10 cellular contexts compared by ENCODE assay signal in the genomic region with DNA sequence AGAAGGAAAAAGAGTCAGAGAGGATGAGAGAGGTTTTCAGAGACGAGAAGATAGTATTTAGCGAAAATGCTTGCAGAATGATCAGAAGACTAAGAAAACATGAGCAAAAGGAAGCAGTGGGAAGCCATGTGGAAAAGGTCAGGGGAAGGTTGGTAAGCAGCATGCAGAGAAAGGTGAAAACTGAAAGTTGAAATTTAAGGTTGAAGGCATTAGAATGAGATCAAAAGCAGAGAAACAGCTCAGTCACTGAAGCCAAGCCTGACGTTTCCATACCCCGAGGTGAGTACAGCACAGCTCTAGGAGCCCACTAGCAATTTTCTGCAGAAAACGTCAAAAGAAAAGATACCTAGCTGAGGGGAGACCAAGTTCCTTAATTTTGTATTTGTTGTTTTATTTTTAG. TPM values are rescaled to one million over a fixed set of nuclear protein-coding genes. Genes with fewer than 3 reads are reported as not detected.
DNase-seq lines count a peak whose midpoint lies in the region; ATAC-seq and TF ChIP-seq lines count a peak whose summit lies in the region.
"Had no signal": no experiment of that assay in that cellular context is flagged by ENCODE, and none has a peak within 500 bp of the region (broad histone marks: within the 10 kb centered on the region; RNA-seq: fewer than 3 reads in every experiment).

No MANE protein-coding gene starts in this region.

- no peak overlapping the region for H4K91ac ChIP-seq in mesenchymal stem cell (ENCODE audit: low read length)

- no peak overlapping the region for H3K4me3 Mint-ChIP-seq in WTC11
- H3K4me3 Mint-ChIP-seq: mesothelial cell of epicardium had no signal

- peak overlapping the region; percentile 7 for H4K8ac ChIP-seq in mesenchymal stem cell (ENCODE audit: low read length)

- WGBS in mesenchymal stem cell, result 90% methylated on average over 5 of the region's 5 CpGs

- H3K4ac ChIP-seq in mesenchymal stem cell (ENCODE audit: low read depth in 1 of 2, low read length in 2 of 2), result no peak overlapping the region

- peak overlapping the region; percentile 35 for H3K9ac ChIP-seq in mesenchymal stem cell (ENCODE audit: low read length)

- DNase-seq in mesenchymal stem cell (no peak), WTC11 (ENCODE audit: low spot score) (no peak), NCI-H510A (lab: John Stamatoyannopoulos, UW) (no peak), HuH-7.5 (ENCODE audit: low spot score) (no peak)
- DNase-seq: activated effector memory CD4-positive, alpha-beta T cell treated with Interleukin-2 at 50 U/mL for 16 hours had no signal

- ATAC-seq in GM18861 (IDR thresholded peaks at IDR 0.05; ENCODE audit: unreplicated experiment), result peak; percentile 50
- peak; percentile 93 for ATAC-seq in GM21447 (IDR thresholded peaks at IDR 0.05; ENCODE audit: unreplicated experiment)
- ATAC-seq in HG03432 (IDR thresholded peaks at IDR 0.05; ENCODE audit: unreplicated experiment), result peak; percentile 91
- ATAC-seq in WTC11, result no peak

- no peaks in the 10 kb centered on the region for H3K79me1 ChIP-seq in mesenchymal stem cell (replicated peaks; ENCODE audit: low read length, poor library complexity, severe bottlenecking)

- no peak overlapping the region for H3K4me3 ChIP-seq in mesenchymal stem cell (ENCODE audit: insufficient read depth in 1 of 2, low read depth in 1 of 2, low read length in 2 of 2)
- H3K4me3 ChIP-seq: esophagus muscularis mucosa had no signal

- no peak overlapping the region for H2BK12ac ChIP-seq in mesenchymal stem cell (ENCODE audit: low read length in 2 of 2)

- no peak overlapping the region for H3K23ac ChIP-seq in mesenchymal stem cell (ENCODE audit: low read length in 2 of 2)

- no peak overlapping the region for H2AK5ac ChIP-seq in mesenchymal stem cell (ENCODE audit: low read length, severe bottlenecking)

- H3K27ac ChIP-seq in mesenchymal stem cell (ENCODE audit: low read length, poor library complexity, severe bottlenecking), result no peak overlapping the region
- H3K27ac ChIP-seq: esophagus muscularis mucosa had no signal

- no peak overlapping the region for H3K18ac ChIP-seq in mesenchymal stem cell (ENCODE audit: low read depth in 1 of 2, low read length in 2 of 2)

- peaks cover 20% of the 10 kb centered on the region for H3K9me3 ChIP-seq in mesenchymal stem cell (ENCODE audit: control insufficient read depth, low read length)

- H2AFZ ChIP-seq in mesenchymal stem cell (ENCODE audit: low read depth, low read length), result no peak overlapping the region

- POLR2A ChIA-PET in WTC11 (lab: Charles Lee), result no interaction called here

- no peak overlapping the region for H3K14ac ChIP-seq in mesenchymal stem cell (ENCODE audit: low read length in 2 of 2)

- no peak overlapping the region for H3K27ac Mint-ChIP-seq in WTC11
- H3K27ac Mint-ChIP-seq: mesothelial cell of epicardium had no signal

- H3K4me1 ChIP-seq in mesenchymal stem cell (ENCODE audit: control insufficient read depth, insufficient read depth, low read depth, low read length), result peaks cover 1% of the 10 kb centered on the region
- H3K4me1 ChIP-seq: esophagus muscularis mucosa had no signal

- TF ChIP-seq CTCF in WTC11 (IDR thresholded peaks at IDR 0.05), result no peak

- no peak overlapping the region for H2BK120ac ChIP-seq in mesenchymal stem cell (ENCODE audit: low read depth, low read length)

- CTCF ChIA-PET in WTC11 (lab: Charles Lee), result no interaction called here

- no peaks in the 10 kb centered on the region; the same call in none of the 2 replicates for H3K27me3 Mint-ChIP-seq in WTC11 (ENCODE audit: low read depth)

- H3K4me1 Mint-ChIP-seq in WTC11, result peaks cover 14% of the 10 kb centered on the region
- H3K4me1 Mint-ChIP-seq: mesothelial cell of epicardium had no signal

- no peak overlapping the region for H2BK5ac ChIP-seq in mesenchymal stem cell (ENCODE audit: low read depth, low read length, poor library complexity, severe bottlenecking)

- H3K9me3 Mint-ChIP-seq in WTC11, result peaks cover 21% of the 10 kb centered on the region

- no peaks in the 10 kb centered on the region for H3K36me3 ChIP-seq in mesenchymal stem cell (ENCODE audit: control insufficient read depth in 1 of 2, insufficient read depth in 2 of 2, low read depth in 1 of 2, low read length in 2 of 2)
- H3K36me3 ChIP-seq: esophagus muscularis mucosa had no signal

- H3K4me2 ChIP-seq in mesenchymal stem cell (ENCODE audit: low read length, poor library complexity, severe bottlenecking), result no peak overlapping the region

- no peaks in the 10 kb centered on the region for H3K27me3 ChIP-seq in mesenchymal stem cell (ENCODE audit: control insufficient read depth in 1 of 2, insufficient read depth in 1 of 2, low read length in 2 of 2)
- H3K27me3 ChIP-seq: esophagus muscularis mucosa had no signal

- 0 out of 2 replicates have a peak, but pooled peaks cover 3% of the 10 kb centered on the region for H3K36me3 Mint-ChIP-seq in WTC11
- H3K36me3 Mint-ChIP-seq: mesothelial cell of epicardium had no signal

- no peak overlapping the region for H2BK15ac ChIP-seq in mesenchymal stem cell (ENCODE audit: low read depth, poor library complexity, severe bottlenecking)

TF ChIP-seq in WTC11, 78 proteins besides CTCF, POLR2A, EP300 and RAD21:
- TF ChIP-seq, protein P1, sequence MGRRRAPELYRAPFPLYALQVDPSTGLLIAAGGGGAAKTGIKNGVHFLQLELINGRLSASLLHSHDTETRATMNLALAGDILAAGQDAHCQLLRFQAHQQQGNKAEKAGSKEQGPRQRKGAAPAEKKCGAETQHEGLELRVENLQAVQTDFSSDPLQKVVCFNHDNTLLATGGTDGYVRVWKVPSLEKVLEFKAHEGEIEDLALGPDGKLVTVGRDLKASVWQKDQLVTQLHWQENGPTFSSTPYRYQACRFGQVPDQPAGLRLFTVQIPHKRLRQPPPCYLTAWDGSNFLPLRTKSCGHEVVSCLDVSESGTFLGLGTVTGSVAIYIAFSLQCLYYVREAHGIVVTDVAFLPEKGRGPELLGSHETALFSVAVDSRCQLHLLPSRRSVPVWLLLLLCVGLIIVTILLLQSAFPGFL (CRISPR knock-in tag; IDR thresholded peaks at IDR 0.05; ENCODE audit: borderline replicate concordance), result no peak
- no peak for TF ChIP-seq ETV6 (CRISPR knock-in tag; IDR thresholded peaks at IDR 0.05)
- no peak for TF ChIP-seq NR1H2 (CRISPR knock-in tag; IDR thresholded peaks at IDR 0.05)
- TF ChIP-seq, protein P2, sequence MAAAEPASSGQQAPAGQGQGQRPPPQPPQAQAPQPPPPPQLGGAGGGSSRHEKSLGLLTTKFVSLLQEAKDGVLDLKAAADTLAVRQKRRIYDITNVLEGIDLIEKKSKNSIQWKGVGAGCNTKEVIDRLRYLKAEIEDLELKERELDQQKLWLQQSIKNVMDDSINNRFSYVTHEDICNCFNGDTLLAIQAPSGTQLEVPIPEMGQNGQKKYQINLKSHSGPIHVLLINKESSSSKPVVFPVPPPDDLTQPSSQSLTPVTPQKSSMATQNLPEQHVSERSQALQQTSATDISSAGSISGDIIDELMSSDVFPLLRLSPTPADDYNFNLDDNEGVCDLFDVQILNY (CRISPR knock-in tag; IDR thresholded peaks at IDR 0.05), result no peak
- no peak for TF ChIP-seq CREB1 (CRISPR knock-in tag; IDR thresholded peaks at IDR 0.05)
- no peak for TF ChIP-seq FOXP1 (CRISPR knock-in tag; IDR thresholded peaks at IDR 0.05; ENCODE audit: borderline replicate concordance)
- no peak for TF ChIP-seq ZNF317 (CRISPR knock-in tag; IDR thresholded peaks at IDR 0.05; ENCODE audit: borderline replicate concordance, low read depth)
- TF ChIP-seq, protein P3, sequence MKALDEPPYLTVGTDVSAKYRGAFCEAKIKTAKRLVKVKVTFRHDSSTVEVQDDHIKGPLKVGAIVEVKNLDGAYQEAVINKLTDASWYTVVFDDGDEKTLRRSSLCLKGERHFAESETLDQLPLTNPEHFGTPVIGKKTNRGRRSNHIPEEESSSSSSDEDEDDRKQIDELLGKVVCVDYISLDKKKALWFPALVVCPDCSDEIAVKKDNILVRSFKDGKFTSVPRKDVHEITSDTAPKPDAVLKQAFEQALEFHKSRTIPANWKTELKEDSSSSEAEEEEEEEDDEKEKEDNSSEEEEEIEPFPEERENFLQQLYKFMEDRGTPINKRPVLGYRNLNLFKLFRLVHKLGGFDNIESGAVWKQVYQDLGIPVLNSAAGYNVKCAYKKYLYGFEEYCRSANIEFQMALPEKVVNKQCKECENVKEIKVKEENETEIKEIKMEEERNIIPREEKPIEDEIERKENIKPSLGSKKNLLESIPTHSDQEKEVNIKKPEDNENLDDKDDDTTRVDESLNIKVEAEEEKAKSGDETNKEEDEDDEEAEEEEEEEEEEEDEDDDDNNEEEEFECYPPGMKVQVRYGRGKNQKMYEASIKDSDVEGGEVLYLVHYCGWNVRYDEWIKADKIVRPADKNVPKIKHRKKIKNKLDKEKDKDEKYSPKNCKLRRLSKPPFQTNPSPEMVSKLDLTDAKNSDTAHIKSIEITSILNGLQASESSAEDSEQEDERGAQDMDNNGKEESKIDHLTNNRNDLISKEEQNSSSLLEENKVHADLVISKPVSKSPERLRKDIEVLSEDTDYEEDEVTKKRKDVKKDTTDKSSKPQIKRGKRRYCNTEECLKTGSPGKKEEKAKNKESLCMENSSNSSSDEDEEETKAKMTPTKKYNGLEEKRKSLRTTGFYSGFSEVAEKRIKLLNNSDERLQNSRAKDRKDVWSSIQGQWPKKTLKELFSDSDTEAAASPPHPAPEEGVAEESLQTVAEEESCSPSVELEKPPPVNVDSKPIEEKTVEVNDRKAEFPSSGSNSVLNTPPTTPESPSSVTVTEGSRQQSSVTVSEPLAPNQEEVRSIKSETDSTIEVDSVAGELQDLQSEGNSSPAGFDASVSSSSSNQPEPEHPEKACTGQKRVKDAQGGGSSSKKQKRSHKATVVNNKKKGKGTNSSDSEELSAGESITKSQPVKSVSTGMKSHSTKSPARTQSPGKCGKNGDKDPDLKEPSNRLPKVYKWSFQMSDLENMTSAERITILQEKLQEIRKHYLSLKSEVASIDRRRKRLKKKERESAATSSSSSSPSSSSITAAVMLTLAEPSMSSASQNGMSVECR (CRISPR knock-in tag; IDR thresholded peaks at IDR 0.05; ENCODE audit: borderline replicate concordance), result no peak

RNA-seq across cellular contexts. Expression of a gene that starts 19.1 kb away (rescaled TPM):
- polyA plus RNA-seq in mesenchymal stem cell (2013, experiment 1 of 2), result 69.5 TPM
- 67.3 TPM for polyA plus RNA-seq in mesenchymal stem cell (2013, experiment 2 of 2)
- total RNA-seq in WTC11 (2021), result 40.7 to 43.6 TPM (median 41.8 TPM) in 3 replicates
